Comparison of ENCODE assay signal across 8 cellular contexts in genomic region chr3:52897130-52898109, GRCh38. TPM values are rescaled to one million over a fixed set of nuclear protein-coding genes. Genes with fewer than 3 reads are reported as not detected.
A peak's percentile ranks its signal among the peaks of the same experiment; 100 is the strongest.
DNase-seq lines count a peak whose midpoint lies in the region; ATAC-seq and TF ChIP-seq lines count a peak whose summit lies in the region.

Gene STIMATE, minus strand, starts transcription at chr3:52897548. Its CDS starts 98 bp downstream, at chr3:52897450.

- H3K9me3 ChIP-seq in neural cell (ENCODE audit: low read length): no peaks in the 10 kb centered on the region

- H3F3A ChIP-seq in GM23338 (replicated peaks; ENCODE audit: low read depth) (peaks cover 11% of the 10 kb centered on the region), neural cell (ENCODE audit: insufficient read depth, low read length, poor library complexity, severe bottlenecking) (no peaks in the 10 kb centered on the region)

- H3K36me3 ChIP-seq in GM23338 (ENCODE audit: insufficient read depth) (no peaks in the 10 kb centered on the region; the same call in 1 of the 2 replicates), neural cell (ENCODE audit: insufficient read depth, low read length) (no peaks in the 10 kb centered on the region)

- peak; percentile 95 for ATAC-seq in GM23338
- ATAC-seq in stimulated activated naive CD8-positive, alpha-beta T cell treated with anti-CD3 and anti-CD28 coated beads, Interleukin-15, amount 100 ng/mL, for 72 hours: peak; percentile 95

- TF ChIP-seq CTCF in GM23338 (conservative IDR thresholded peaks at IDR 0.05; ENCODE audit: low read depth in 2 of 2) (no peak), fibroblast of villous mesenchyme (IDR thresholded peaks at IDR 0.05; ENCODE audit: insufficient read depth, low read depth, low read length) (no peak), neural cell (IDR thresholded peaks at IDR 0.05; ENCODE audit: poor library complexity, severe bottlenecking) (peak; percentile 51)

- H3K36me3 Mint-ChIP-seq in GM23338 (ENCODE audit: low read depth): peaks cover 5% of the 10 kb centered on the region; the same call in 1 of the 3 replicates

- peak within 1 kb of the TSS; percentile 83 for H3K4me3 ChIP-seq in GM23338
- peak within 1 kb of the TSS; percentile 84 for H3K4me3 ChIP-seq in fibroblast of villous mesenchyme (ENCODE audit: low read depth, low read length)
- peak within 1 kb of the TSS; percentile 85 for H3K4me3 ChIP-seq in neural cell (ENCODE audit: low read length)

- H2AFZ ChIP-seq in GM23338: peak within 1 kb of the TSS; percentile 93
- peak within 1 kb of the TSS; percentile 49 for H2AFZ ChIP-seq in neural cell (ENCODE audit: low read depth, low read length)

- H3K4me2 ChIP-seq in GM23338 (peak within 1 kb of the TSS; percentile 84), neural cell (ENCODE audit: low read length) (peak within 1 kb of the TSS; percentile 89)

- TF ChIP-seq RAD21 in neural cell (conservative IDR thresholded peaks at IDR 0.05): peak; percentile 38

- H3K27ac ChIP-seq in GM23338 (ENCODE audit: low read depth): peak within 1 kb of the TSS; percentile 78; the same call in 1 of the 2 replicates
- peak within 1 kb of the TSS; percentile 15 for H3K27ac ChIP-seq in neural cell (ENCODE audit: low read length)

- H3K27me3 Mint-ChIP-seq in GM23338 (ENCODE audit: insufficient read depth, low read depth, poor library complexity): no peaks in the 10 kb centered on the region
- H3K27me3 Mint-ChIP-seq in stimulated activated naive CD8-positive, alpha-beta T cell treated with anti-CD3 and anti-CD28 coated beads, Interleukin-15, amount 100 ng/mL, for 72 hours: no peaks in the 10 kb centered on the region

- DNase-seq in ELF-1 (ENCODE audit: low read depth, low spot score): peak; percentile 86
- DNase-seq in GM23338 (ENCODE audit: low spot score): peak; percentile 95
- peak; percentile 79 to 87 for DNase-seq in Kasumi-1 (lab: John Stamatoyannopoulos, UW)
- DNase-seq in SHP77 treated with DMSO at 0.1 percent for 48 hours (lab: John Stamatoyannopoulos, UW): peak; percentile 21
- peak; percentile 96 for DNase-seq in activated effector memory CD4-positive, alpha-beta T cell treated with anti-CD3 and anti-CD28 coated beads, Interleukin-2, amount 50 U/mL, for 16 hours
- DNase-seq in fibroblast of villous mesenchyme (ENCODE audit: low read depth): peak; percentile 77
- DNase-seq in stimulated activated naive CD8-positive, alpha-beta T cell treated with anti-CD3 and anti-CD28 coated beads, Interleukin-15, amount 100 ng/mL, for 72 hours: peak; percentile 86 to 87

- H3K9me3 Mint-ChIP-seq in GM23338: no peaks in the 10 kb centered on the region; the same call in 2 of the 3 replicates
- H3K9me3 Mint-ChIP-seq in stimulated activated naive CD8-positive, alpha-beta T cell treated with anti-CD3 and anti-CD28 coated beads, Interleukin-15, amount 100 ng/mL, for 72 hours: no peaks in the 10 kb centered on the region

- TF ChIP-seq EP300 in neural cell (conservative IDR thresholded peaks at IDR 0.05; ENCODE audit: poor library complexity, severe bottlenecking): peak; percentile 38

- H3K4me1 ChIP-seq in GM23338 (ENCODE audit: insufficient read depth): peaks cover 8% of the 10 kb centered on the region

- H3K4me3 Mint-ChIP-seq in GM23338: peak within 1 kb of the TSS; percentile 95
- H3K4me3 Mint-ChIP-seq in stimulated activated naive CD8-positive, alpha-beta T cell treated with anti-CD3 and anti-CD28 coated beads, Interleukin-15, amount 100 ng/mL, for 72 hours: peak within 1 kb of the TSS; percentile 95 to 98

- peaks cover 36% of the 10 kb centered on the region for H3K79me2 ChIP-seq in GM23338 (replicated peaks; ENCODE audit: insufficient read depth)
- no peaks in the 10 kb centered on the region for H3K79me2 ChIP-seq in neural cell (replicated peaks; ENCODE audit: insufficient read depth, low read length)

- peak within 1 kb of the TSS; percentile 71 for H3K9ac ChIP-seq in neural cell (ENCODE audit: low read length)

- H4K20me1 ChIP-seq in GM23338 (replicated peaks; ENCODE audit: insufficient read depth) (peaks cover 13% of the 10 kb centered on the region), neural cell (ENCODE audit: insufficient read depth) (no peaks in the 10 kb centered on the region)

- H3K4me1 Mint-ChIP-seq in GM23338: peaks cover 16% of the 10 kb centered on the region
- H3K4me1 Mint-ChIP-seq in stimulated activated naive CD8-positive, alpha-beta T cell treated with anti-CD3 and anti-CD28 coated beads, Interleukin-15, amount 100 ng/mL, for 72 hours: peaks cover 44% of the 10 kb centered on the region

- peak within 1 kb of the TSS; percentile 80 for H3K27ac Mint-ChIP-seq in GM23338
- peak within 1 kb of the TSS; percentile 66 to 94 for H3K27ac Mint-ChIP-seq in stimulated activated naive CD8-positive, alpha-beta T cell treated with anti-CD3 and anti-CD28 coated beads, Interleukin-15, amount 100 ng/mL, for 72 hours

- H3K9me2 ChIP-seq in GM23338 (ENCODE audit: insufficient read depth) (no peaks in the 10 kb centered on the region), neural cell (ENCODE audit: insufficient read depth, low read length) (no peaks in the 10 kb centered on the region)

- H3K27me3 ChIP-seq in GM23338 (ENCODE audit: insufficient read depth) (0 out of 2 replicates have a peak, but pooled peaks cover 6% of the 10 kb centered on the region), neural cell (ENCODE audit: insufficient read depth, low read depth, low read length) (no peaks in the 10 kb centered on the region)

TF ChIP-seq in GM23338, 12 proteins besides CTCF, POLR2A, EP300 and RAD21 (continues in another document):
- TF ChIP-seq NANOG (IDR thresholded peaks at IDR 0.05; ENCODE audit: borderline replicate concordance) (no peak), CREB1 (CRISPR knock-in tag; IDR thresholded peaks at IDR 0.05; ENCODE audit: low read depth) (peak; percentile 57; the same call in 1 of the 2 replicates), JUNB (IDR thresholded peaks at IDR 0.05; ENCODE audit: unreplicated experiment) (no peak), ZNF331 (CRISPR knock-in tag; IDR thresholded peaks at IDR 0.05; ENCODE audit: low read depth) (no peak), ZNF114 (CRISPR knock-in tag; IDR thresholded peaks at IDR 0.05) (no peak)
- TF ChIP-seq, protein P1, sequence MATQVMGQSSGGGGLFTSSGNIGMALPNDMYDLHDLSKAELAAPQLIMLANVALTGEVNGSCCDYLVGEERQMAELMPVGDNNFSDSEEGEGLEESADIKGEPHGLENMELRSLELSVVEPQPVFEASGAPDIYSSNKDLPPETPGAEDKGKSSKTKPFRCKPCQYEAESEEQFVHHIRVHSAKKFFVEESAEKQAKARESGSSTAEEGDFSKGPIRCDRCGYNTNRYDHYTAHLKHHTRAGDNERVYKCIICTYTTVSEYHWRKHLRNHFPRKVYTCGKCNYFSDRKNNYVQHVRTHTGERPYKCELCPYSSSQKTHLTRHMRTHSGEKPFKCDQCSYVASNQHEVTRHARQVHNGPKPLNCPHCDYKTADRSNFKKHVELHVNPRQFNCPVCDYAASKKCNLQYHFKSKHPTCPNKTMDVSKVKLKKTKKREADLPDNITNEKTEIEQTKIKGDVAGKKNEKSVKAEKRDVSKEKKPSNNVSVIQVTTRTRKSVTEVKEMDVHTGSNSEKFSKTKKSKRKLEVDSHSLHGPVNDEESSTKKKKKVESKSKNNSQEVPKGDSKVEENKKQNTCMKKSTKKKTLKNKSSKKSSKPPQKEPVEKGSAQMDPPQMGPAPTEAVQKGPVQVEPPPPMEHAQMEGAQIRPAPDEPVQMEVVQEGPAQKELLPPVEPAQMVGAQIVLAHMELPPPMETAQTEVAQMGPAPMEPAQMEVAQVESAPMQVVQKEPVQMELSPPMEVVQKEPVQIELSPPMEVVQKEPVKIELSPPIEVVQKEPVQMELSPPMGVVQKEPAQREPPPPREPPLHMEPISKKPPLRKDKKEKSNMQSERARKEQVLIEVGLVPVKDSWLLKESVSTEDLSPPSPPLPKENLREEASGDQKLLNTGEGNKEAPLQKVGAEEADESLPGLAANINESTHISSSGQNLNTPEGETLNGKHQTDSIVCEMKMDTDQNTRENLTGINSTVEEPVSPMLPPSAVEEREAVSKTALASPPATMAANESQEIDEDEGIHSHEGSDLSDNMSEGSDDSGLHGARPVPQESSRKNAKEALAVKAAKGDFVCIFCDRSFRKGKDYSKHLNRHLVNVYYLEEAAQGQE (IDR thresholded peaks at IDR 0.05; ENCODE audit: unreplicated experiment): no peak

TF ChIP-seq in neural cell, 6 proteins besides CTCF, POLR2A, EP300 and RAD21 (continues in another document):
- TF ChIP-seq, protein P1 (IDR thresholded peaks at IDR 0.05; ENCODE audit: borderline replicate concordance): peak; percentile 55
- TF ChIP-seq MXI1 (conservative IDR thresholded peaks at IDR 0.05; ENCODE audit: poor library complexity, severe bottlenecking) (peak; percentile 87), SMC3 (conservative IDR thresholded peaks at IDR 0.05; ENCODE audit: poor library complexity) (peak; percentile 44), EZH2 (IDR thresholded peaks at IDR 0.05; ENCODE audit: borderline replicate concordance, insufficient read depth, low read length, poor library complexity, severe bottlenecking) (no peak), TAF1 (IDR thresholded peaks at IDR 0.05; ENCODE audit: low read depth) (peak; percentile 58)

RNA-seq across cellular contexts. Expression of gene STIMATE, which starts in this region (rescaled TPM):
- total RNA-seq in GM23338 (2014; rRNA removed; shearing (Covaris generic)): 23.6 and 24.3 TPM in 2 replicates
- 11.2 and 13.9 TPM in 2 replicates for polyA plus RNA-seq in GM23338 (2016; fragmentation: Nextera tagmentation; extraction: Ambion mirVana)
- total RNA-seq in fibroblast of villous mesenchyme: 12.6 and 15.1 TPM in 2 replicates
- polyA plus RNA-seq in neural cell: 14.6 and 24.9 TPM in 2 replicates
- 24.9 and 30.4 TPM in 2 replicates for polyA minus RNA-seq in neural cell

Comparison
In these comparisons a context has a peak if more than half of its experiments do, and no peak if none do; other contexts are left out.
1. Peak in every context shown above with its lines: DNase-seq, ATAC-seq, H3K4me3 ChIP-seq and H3K27ac ChIP-seq.
2. DNase-seq: peak in every context shown above with its lines; median percentile 96 in activated effector memory CD4-positive, alpha-beta T cell treated with anti-CD3 and anti-CD28 coated beads, Interleukin-2, amount 50 U/mL, for 16 hours; 95 in GM23338; 86 in stimulated activated naive CD8-positive, alpha-beta T cell treated with anti-CD3 and anti-CD28 coated beads, Interleukin-15, amount 100 ng/mL, for 72 hours; 86 in ELF-1; 83 in Kasumi-1; 77 in fibroblast of villous mesenchyme; 21 in SHP77 treated with DMSO at 0.1 percent for 48 hours.